9 cellular contexts compared by ENCODE assay signal in the genomic region with DNA sequence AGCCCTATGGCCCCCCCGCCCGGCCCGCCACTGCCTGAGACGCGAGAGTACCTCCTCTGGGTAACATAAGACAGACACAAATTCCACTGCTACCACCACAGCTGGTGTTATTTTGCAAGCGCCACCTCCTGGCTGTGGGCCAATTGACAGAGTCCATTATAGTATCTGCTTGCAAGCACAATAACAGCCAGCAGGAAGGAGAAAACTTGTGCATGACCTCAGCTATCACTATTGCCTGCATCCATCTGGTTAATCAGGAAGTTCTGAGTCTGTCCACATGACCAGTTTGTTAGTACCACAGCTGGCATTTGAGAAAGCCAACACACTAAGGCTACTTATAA. TPM values are rescaled to one million over a fixed set of nuclear protein-coding genes. Genes with fewer than 3 reads are reported as not detected.
DNase-seq lines count a peak whose midpoint lies in the region; ATAC-seq and TF ChIP-seq lines count a peak whose summit lies in the region.
"Had no signal": no experiment of that assay in that cellular context is flagged by ENCODE, and none has a peak within 500 bp of the region (broad histone marks: within the 10 kb centered on the region; RNA-seq: fewer than 3 reads in every experiment).

No MANE protein-coding gene starts in this region.

- intact Hi-C loops in Caco-2 (cut with micrococcal nuclease; ENCODE audit: unreplicated experiment) = loop anchor here (2.0 kb wide), 1 partner anchor 74 kb away; no protein-coding TSS in a partner anchor
- intact Hi-C loops in sciatic nerve (cut with DNase I) = no loop called here

- no peaks in the 10 kb centered on the region for H3K4me1 ChIP-seq in Caco-2

- H3K36me3 ChIP-seq in Caco-2 (ENCODE audit: control insufficient read depth, insufficient read depth, low read length) (no peaks in the 10 kb centered on the region), H7 (replicated peaks; ENCODE audit: control insufficient read depth, insufficient read depth, low read length) (no peaks in the 10 kb centered on the region)

- CTCF ChIA-PET in Caco-2 (lab: Charles Lee) = no interaction called here

- no peaks in the 10 kb centered on the region for H3K27me3 Mint-ChIP-seq in Caco-2 (ENCODE audit: insufficient read depth, unreplicated experiment)

- no peaks in the 10 kb centered on the region for H3K4me1 Mint-ChIP-seq in Caco-2 (ENCODE audit: low read depth, unreplicated experiment)

- POLR2A ChIA-PET in Caco-2 (lab: Charles Lee) = no interaction called here

- no peaks in the 10 kb centered on the region for H3K9me3 Mint-ChIP-seq in Caco-2 (ENCODE audit: unreplicated experiment)

- DNase-seq in Caco-2 (peak in 1 of 2 experiments; percentile 35), SHP77 (lab: John Stamatoyannopoulos, UW) (peak; percentile 54 to 78), fibroblast of villous mesenchyme (ENCODE audit: low read depth) (peak; percentile 57), sciatic nerve (ENCODE audit: low spot score) (peak; percentile 85), H7 (no peak), GDM1 (lab: John Stamatoyannopoulos, UW) (no peak), NK-92 (lab: John Stamatoyannopoulos, UW; ENCODE audit: unreplicated experiment) (no peak)
- DNase-seq in Jurkat, Clone E6-1 (ENCODE audit: low read depth, low spot score) = peak; percentile 82

- H3K9me3 ChIP-seq in Caco-2 = no peaks in the 10 kb centered on the region

- no peaks in the 10 kb centered on the region for H3K36me3 Mint-ChIP-seq in Caco-2 (ENCODE audit: insufficient read depth, unreplicated experiment)

- BruUV-seq in Caco-2 (replicated peaks; lab: Mats Ljungman, UMichigan) = no TSS peak

- H3K27me3 ChIP-seq in Caco-2 (replicated peaks; ENCODE audit: control insufficient read depth, insufficient read depth, low read length) (no peaks in the 10 kb centered on the region), H7 (ENCODE audit: control insufficient read depth, insufficient read depth, low read length) (no peaks in the 10 kb centered on the region)

- peak; percentile 30 to 46 for TF ChIP-seq CTCF in Caco-2 (IDR thresholded peaks at IDR 0.05; ENCODE audit: insufficient read depth in 1 of 2, low read depth in 1 of 2, low read length in 1 of 2, severe bottlenecking in 1 of 2, unreplicated experiment in 1 of 2)
- TF ChIP-seq CTCF in fibroblast of villous mesenchyme (IDR thresholded peaks at IDR 0.05; ENCODE audit: insufficient read depth, low read depth, low read length) = no peak

- H3K4me3 ChIP-seq in Caco-2 (ENCODE audit: low read depth, low read length) (no peak overlapping the region), fibroblast of villous mesenchyme (ENCODE audit: low read depth, low read length) (no peak overlapping the region), H7 (ENCODE audit: insufficient read depth, low read depth, low read length) (no peak overlapping the region)
- H3K4me3 ChIP-seq in Jurkat, Clone E6-1 (ENCODE audit: low read length) = no peak overlapping the region

- H3K4me3 Mint-ChIP-seq in Caco-2 (ENCODE audit: unreplicated experiment) = no peak overlapping the region

- peak; percentile 93 for ATAC-seq in sciatic nerve

- H3K27ac Mint-ChIP-seq in Caco-2 (ENCODE audit: unreplicated experiment) = no peak overlapping the region

RNA-seq across cellular contexts. Expression of gene OR10H2, which starts 25.3 kb away (rescaled TPM):
- total RNA-seq in Caco-2 (2022) (not detected in 2 replicates), fibroblast of villous mesenchyme (not detected in 2 replicates), sciatic nerve (not detected)
- polyA plus RNA-seq in Jurkat, Clone E6-1 (2012; ENCODE audit: insufficient read depth, insufficient read length) = not detected
- total RNA-seq in H7 (2014; rRNA removed; shearing (Covaris generic)) = not detected in 2 replicates
- total RNA-seq: astrocyte had no signal

RNA-seq across cellular contexts. Expression of gene CYP4F12, which starts 29.7 kb away (rescaled TPM):
- total RNA-seq in Caco-2 (2022) (0.16 and 0.39 TPM in 2 replicates), fibroblast of villous mesenchyme (not detected in 2 replicates), sciatic nerve (23.6 TPM)
- polyA plus RNA-seq in Jurkat, Clone E6-1 (2012; ENCODE audit: insufficient read depth, insufficient read length) = not detected
- total RNA-seq in H7 (2014; rRNA removed; shearing (Covaris generic)) = not detected in 2 replicates
- total RNA-seq: astrocyte had no signal

RNA-seq across cellular contexts. Expression of gene OR10H3, which starts 35.2 kb away (rescaled TPM):
- total RNA-seq in Caco-2 (2022) (not detected in 2 replicates), fibroblast of villous mesenchyme (not detected in 2 replicates), sciatic nerve (not detected)
- polyA plus RNA-seq in Jurkat, Clone E6-1 (2012; ENCODE audit: insufficient read depth, insufficient read length) = not detected
- total RNA-seq in H7 (2014; rRNA removed; shearing (Covaris generic)) = not detected in 2 replicates
- total RNA-seq: astrocyte had no signal

Comparison
In these comparisons a context has a peak if more than half of its experiments do, and no peak if none do; other contexts are left out.
1. DNase-seq: peak in Jurkat, Clone E6-1 (single experiment), SHP77 (2 of 2), fibroblast of villous mesenchyme (single experiment) and sciatic nerve (single experiment); none in H7 (single experiment), GDM1 (single experiment) and NK-92 (single experiment).
2. RNA of gene CYP4F12, which starts 29.7 kb away (total RNA-seq): 23.6 TPM in sciatic nerve (single experiment); 0.16 to 0.39 TPM in Caco-2, not detected in fibroblast of villous mesenchyme and not detected in H7; every median in the first group is over 10 times any median in the second.